11 cellular contexts compared by ENCODE assay signal in genomic region chr1:182575540-182576149, GRCh38. TPM values are rescaled to one million over a fixed set of nuclear protein-coding genes. Genes with fewer than 3 reads are reported as not detected.
A peak's percentile ranks its signal among the peaks of the same experiment; 100 is the strongest.
DNase-seq lines count a peak whose midpoint lies in the region; ATAC-seq and TF ChIP-seq lines count a peak whose summit lies in the region.
"Had no signal": no experiment of that assay in that cellular context is flagged by ENCODE, and none has a peak within 500 bp of the region (broad histone marks: within the 10 kb centered on the region; RNA-seq: fewer than 3 reads in every experiment).

No MANE protein-coding gene starts in this region.

- peak overlapping the region; percentile 58 for H3K4me2 ChIP-seq in smooth muscle cell

- H3K27ac ChIP-seq in RWPE2 (ENCODE audit: poor library complexity, severe bottlenecking) (no peak overlapping the region), smooth muscle cell (ENCODE audit: low read depth) (peak overlapping the region; percentile 54)

- H3K36me3 ChIP-seq in RWPE2 (ENCODE audit: low read depth) (no peaks in the 10 kb centered on the region), smooth muscle cell (ENCODE audit: low read depth) (no peaks in the 10 kb centered on the region), MG63 (no peaks in the 10 kb centered on the region)

- H3K79me2 ChIP-seq in smooth muscle cell (ENCODE audit: low read depth): no peaks in the 10 kb centered on the region

- H3F3A ChIP-seq in smooth muscle cell (ENCODE audit: low read depth): peaks cover 3% of the 10 kb centered on the region

- peaks cover 30% of the 10 kb centered on the region for H3K4me1 Mint-ChIP-seq in HFFc6 (ENCODE audit: low read depth)
- H3K4me1 Mint-ChIP-seq: stimulated activated memory B cell treated with anti-CD40 and anti-IgM and Interleukin-4, amounts not matched to agents 10 μg/mL and 1 μg/mL and 100 μg/mL, for 72 hours had no signal

- 52% methylated on average over 3 of the region's 3 CpGs for WGBS in smooth muscle cell (ENCODE audit: low lambda C conversion rate)

- H3K9me3 ChIP-seq in RWPE2 (ENCODE audit: severe bottlenecking) (no peaks in the 10 kb centered on the region), smooth muscle cell (replicated peaks; ENCODE audit: low read depth) (no peaks in the 10 kb centered on the region), MG63 (no peaks in the 10 kb centered on the region)

- H3K4me3 Mint-ChIP-seq in HFFc6: no peak overlapping the region
- H3K4me3 Mint-ChIP-seq: stimulated activated memory B cell treated with anti-CD40 and anti-IgM and Interleukin-4, amounts not matched to agents 10 μg/mL and 1 μg/mL and 100 μg/mL, for 72 hours had no signal

- no peaks in the 10 kb centered on the region for H3K27me3 Mint-ChIP-seq in HFFc6 (ENCODE audit: insufficient read depth)
- H3K27me3 Mint-ChIP-seq: stimulated activated memory B cell treated with anti-CD40 and anti-IgM and Interleukin-4, amounts not matched to agents 10 μg/mL and 1 μg/mL and 100 μg/mL, for 72 hours had no signal

- H3K27me3 ChIP-seq in RWPE2 (ENCODE audit: insufficient read depth, poor library complexity, severe bottlenecking) (no peaks in the 10 kb centered on the region), smooth muscle cell (ENCODE audit: low read depth) (no peaks in the 10 kb centered on the region), MG63 (no peaks in the 10 kb centered on the region)

- H3K27ac Mint-ChIP-seq in HFFc6: no peak overlapping the region
- H3K27ac Mint-ChIP-seq: stimulated activated memory B cell treated with anti-CD40 and anti-IgM and Interleukin-4, amounts not matched to agents 10 μg/mL and 1 μg/mL and 100 μg/mL, for 72 hours had no signal

- H3K4me3 ChIP-seq in RWPE2 (ENCODE audit: severe bottlenecking) (no peak overlapping the region), foreskin fibroblast (ENCODE audit: low read depth in 1 of 2, low read length in 2 of 2) (no peak overlapping the region), smooth muscle cell (no peak overlapping the region), MG63 (no peak overlapping the region)

- ATAC-seq in RWPE2 (ENCODE audit: low read depth): peak; percentile 90
- ATAC-seq: stimulated activated memory B cell treated with anti-CD40 and anti-IgM and Interleukin-4, amounts not matched to agents 10 μg/mL and 1 μg/mL and 100 μg/mL, for 72 hours had no signal

- no peak for TF ChIP-seq CTCF in HFFc6 (IDR thresholded peaks at IDR 0.05)
- no peak for TF ChIP-seq CTCF in RWPE2 (IDR thresholded peaks at IDR 0.05; ENCODE audit: poor library complexity, severe bottlenecking)
- TF ChIP-seq CTCF in foreskin fibroblast (IDR thresholded peaks at IDR 0.05; ENCODE audit: low read depth, low read length): no peak
- no peak for TF ChIP-seq CTCF in smooth muscle cell (IDR thresholded peaks at IDR 0.05; ENCODE audit: borderline replicate concordance, insufficient read depth, poor library complexity, severe bottlenecking)

- peaks cover 5% of the 10 kb centered on the region for H3K36me3 Mint-ChIP-seq in HFFc6 (ENCODE audit: low read depth)

- no peak overlapping the region for H3K9ac ChIP-seq in smooth muscle cell (ENCODE audit: low read depth)

- DNase-seq in HFFc6 (peak; percentile 29), RWPE2 (ENCODE audit: low spot score) (no peak), foreskin fibroblast (peak; percentile 60 to 78), smooth muscle cell (lab: John Stamatoyannopoulos, UW; ENCODE audit: unreplicated experiment) (no peak), MG63 (no peak), iPS-NIHi7 (ENCODE audit: extremely low spot score) (no peak), NCI-H2029 treated with DMSO at 0.1 percent for 48 hours (lab: John Stamatoyannopoulos, UW) (no peak)
- DNase-seq: activated T-cell treated with anti-CD3 and anti-CD28 coated beads, Interleukin-2, amount 50 U/mL, for 48 hours; NCI-H1048; OCI-M1 had no signal

- H3K4me1 ChIP-seq in RWPE2 (ENCODE audit: insufficient read depth, poor library complexity, severe bottlenecking) (peaks cover 7% of the 10 kb centered on the region), smooth muscle cell (ENCODE audit: low read depth) (no peaks in the 10 kb centered on the region)

- H3K9me3 Mint-ChIP-seq in HFFc6: no peaks in the 10 kb centered on the region
- H3K9me3 Mint-ChIP-seq: stimulated activated memory B cell treated with anti-CD40 and anti-IgM and Interleukin-4, amounts not matched to agents 10 μg/mL and 1 μg/mL and 100 μg/mL, for 72 hours had no signal

- no peak overlapping the region for H2AFZ ChIP-seq in smooth muscle cell (ENCODE audit: low read depth)

- no peaks in the 10 kb centered on the region for H4K20me1 ChIP-seq in smooth muscle cell (ENCODE audit: low read depth)

RNA-seq across cellular contexts. Expression of gene RNASEL, which starts 13.4 kb away (rescaled TPM):
- 1 to 10 TPM; 3.6 to 4.1 (median 3.8) TPM for total RNA-seq in HFFc6 (2021; fragmentation: NEBNext Ultra II Directional; extraction: Animal tissue kit (Norgen Biotek cat#: 25700))
- total RNA-seq in smooth muscle cell: 4.1 and 4.7 TPM in 2 replicates
- polyA plus RNA-seq in smooth muscle cell: 2.2 and 4.5 TPM in 2 replicates
- total RNA-seq in MG63 (2014; rRNA removed; shearing (Covaris generic); ENCODE audit: low replicate concordance): 4.0 TPM in 2 replicates

RNA-seq across cellular contexts. Expression of gene RGS16, which starts 28.5 kb away (rescaled TPM):
- under 1 TPM; 0.31 to 0.59 (median 0.39) TPM for total RNA-seq in HFFc6 (2021; fragmentation: NEBNext Ultra II Directional; extraction: Animal tissue kit (Norgen Biotek cat#: 25700))
- 2.9 and 3.0 TPM in 2 replicates for total RNA-seq in smooth muscle cell
- polyA plus RNA-seq in smooth muscle cell: 6.9 and 9.9 TPM in 2 replicates
- 0.40 TPM in 1 of 2 replicates, not detected in the other for total RNA-seq in MG63 (2014; rRNA removed; shearing (Covaris generic); ENCODE audit: low replicate concordance)

Comparison
In these comparisons a context has a peak if more than half of its experiments do, and no peak if none do; other contexts are left out.
1. DNase-seq: peak in HFFc6 (single experiment) and foreskin fibroblast (2 of 2); none in RWPE2 (single experiment), smooth muscle cell (single experiment), MG63 (single experiment), iPS-NIHi7 (single experiment) and NCI-H2029 treated with DMSO at 0.1 percent for 48 hours (single experiment).